ENCODE assay signal across 33 cellular contexts in genomic region chrX:115437841-115438240, GRCh38.
"Had no signal": no experiment of that assay in that cellular context is flagged by ENCODE, and none has a peak within 500 bp of the region (broad histone marks: within the 10 kb centered on the region; RNA-seq: fewer than 3 reads in every experiment).

No MANE protein-coding gene starts in this region.

- H3K4me1 ChIP-seq: SJCRH30 had no signal

- H3K9me3 ChIP-seq: MG63, SJCRH30 had no signal

- H3K4me3 Mint-ChIP-seq: activated CD4-positive, alpha-beta memory T cell treated with anti-CD3 and anti-CD28 coated beads, Interleukin-2, amount 10 ng/mL, durations not matched to agents 7 days and 5 days; activated CD8-positive, alpha-beta memory T cell treated with anti-CD3 and anti-CD28 coated beads, Interleukin-2, amount 10 ng/mL, durations not matched to agents 7 days and 5 days; activated naive CD8-positive, alpha-beta T cell treated with anti-CD3 and anti-CD28 coated beads for 36 hours had no signal

- ATAC-seq: activated CD8-positive, alpha-beta memory T cell treated with anti-CD3 and anti-CD28 coated beads, Interleukin-2, amount 10 ng/mL, durations not matched to agents 7 days and 5 days; Panc1 had no signal

- H3K27me3 ChIP-seq: brain microvascular endothelial cell, MG63, SJCRH30 had no signal

- H3K4me1 Mint-ChIP-seq: activated CD4-positive, alpha-beta memory T cell treated with anti-CD3 and anti-CD28 coated beads, Interleukin-2, amount 10 ng/mL, durations not matched to agents 7 days and 5 days; activated CD8-positive, alpha-beta memory T cell treated with anti-CD3 and anti-CD28 coated beads, Interleukin-2, amount 10 ng/mL, durations not matched to agents 7 days and 5 days; activated naive CD8-positive, alpha-beta T cell treated with anti-CD3 and anti-CD28 coated beads for 36 hours had no signal

- H3K9me3 Mint-ChIP-seq: activated naive CD8-positive, alpha-beta T cell treated with anti-CD3 and anti-CD28 coated beads for 36 hours had no signal

- H3K36me3 ChIP-seq: brain microvascular endothelial cell, MG63, SJCRH30, WERI-Rb-1 had no signal

- H3K27ac Mint-ChIP-seq: activated CD4-positive, alpha-beta memory T cell treated with anti-CD3 and anti-CD28 coated beads, Interleukin-2, amount 10 ng/mL, durations not matched to agents 7 days and 5 days; activated CD8-positive, alpha-beta memory T cell treated with anti-CD3 and anti-CD28 coated beads, Interleukin-2, amount 10 ng/mL, durations not matched to agents 7 days and 5 days; activated naive CD8-positive, alpha-beta T cell treated with anti-CD3 and anti-CD28 coated beads for 36 hours had no signal

- H3K27ac ChIP-seq: brain microvascular endothelial cell, SJCRH30, SK-N-MC, WERI-Rb-1 had no signal

- H3K36me3 Mint-ChIP-seq: activated CD8-positive, alpha-beta memory T cell treated with anti-CD3 and anti-CD28 coated beads, Interleukin-2, amount 10 ng/mL, durations not matched to agents 7 days and 5 days; activated naive CD8-positive, alpha-beta T cell treated with anti-CD3 and anti-CD28 coated beads for 36 hours had no signal

- H3K4me3 ChIP-seq: MG63, SJCRH30, SK-N-MC had no signal

- H3K27me3 Mint-ChIP-seq: activated CD4-positive, alpha-beta memory T cell treated with anti-CD3 and anti-CD28 coated beads, Interleukin-2, amount 10 ng/mL, durations not matched to agents 7 days and 5 days; activated CD8-positive, alpha-beta memory T cell treated with anti-CD3 and anti-CD28 coated beads, Interleukin-2, amount 10 ng/mL, durations not matched to agents 7 days and 5 days had no signal

- DNase-seq: activated CD4-positive, alpha-beta memory T cell treated with anti-CD3 and anti-CD28 coated beads, Interleukin-2, amount 10 ng/mL, durations not matched to agents 7 days and 5 days; activated CD4-positive, alpha-beta T cell treated with anti-CD3 and anti-CD28 coated beads for 1 hour; activated CD4-positive, alpha-beta T cell treated with anti-CD3 and anti-CD28 coated beads for 48 hours; activated CD4-positive, CD25-positive, alpha-beta regulatory T cell; activated CD8-positive, alpha-beta memory T cell treated with anti-CD3 and anti-CD28 coated beads for 24 hours; activated CD8-positive, alpha-beta memory T cell treated with anti-CD3 and anti-CD28 coated beads, Interleukin-2, amount 10 ng/mL, durations not matched to agents 7 days and 5 days; activated CD8-positive, alpha-beta memory T cell treated with anti-CD3 and anti-CD28 coated beads, Interleukin-2, amount 50 U/mL, for 48 hours; activated effector memory CD4-positive, alpha-beta T cell treated with Interleukin-2 at 50 U/mL for 16 hours; activated naive CD4-positive, alpha-beta T cell treated with anti-CD3 and anti-CD28 coated beads, Interleukin-2, amount 50 U/mL, for 16 hours; activated naive CD8-positive, alpha-beta T cell treated with anti-CD3 and anti-CD28 coated beads for 36 hours; activated T-cell treated with anti-CD3 and anti-CD28 coated beads, Interleukin-2, amount 50 U/mL, for 48 hours; amniotic stem cell; aorta; brain microvascular endothelial cell; Kasumi-1; KG1; MG63; NCI-H1048; NCI-H1105 treated with DMSO at 0.1 percent for 48 hours; NCI-H1436; NCI-H1694; NCI-H1930; NCI-H2081 treated with DMSO at 0.1 percent for 48 hours; NCI-H226; NCI-H446 treated with DMSO at 0.1 percent for 48 hours; NCI-H524; NCI-H69; SHP77; SJCRH30; T1000; WERI-Rb-1 had no signal
